8 cellular contexts compared by ENCODE assay signal in genomic region chr15:39687965-39688364, GRCh38.
"Had no signal": no experiment of that assay in that cellular context is flagged by ENCODE, and none has a peak within 500 bp of the region (broad histone marks: within the 10 kb centered on the region; RNA-seq: fewer than 3 reads in every experiment).

No MANE protein-coding gene starts in this region.

- FAIRE-seq: HTR-8/SVneo had no signal

- H3K9ac ChIP-seq: GM23248 had no signal

- H2AFZ ChIP-seq: GM23248 had no signal

- H3K27ac Mint-ChIP-seq: H9, HFFc6 had no signal

- H3K4me3 Mint-ChIP-seq: H9, HFFc6 had no signal

- H3K9me3 Mint-ChIP-seq: H9, HFFc6 had no signal

- H3K4me3 ChIP-seq: GM23248 had no signal

- H3K27ac ChIP-seq: GM23248 had no signal

- DNase-seq: GM23248, GOT3, H9, HCEC 1CT, HFFc6, IMR-90, KG1 had no signal
